20 cellular contexts compared by ENCODE assay signal in genomic region chr14:49966971-49967630, GRCh38.
DNase-seq lines count a peak whose midpoint lies in the region; ATAC-seq, FAIRE-seq and TF ChIP-seq lines count a peak whose summit lies in the region.
"Had no signal": no experiment of that assay in that cellular context is flagged by ENCODE, and none has a peak within 500 bp of the region (broad histone marks: within the 10 kb centered on the region; RNA-seq: fewer than 3 reads in every experiment).

No MANE protein-coding gene starts in this region.

- no peak overlapping the region for H2BK15ac ChIP-seq in IMR-90 (ENCODE audit: low read depth, low read length)

- H3K4me2 ChIP-seq in IMR-90 (ENCODE audit: low read depth, low read length) = no peak overlapping the region
- peak overlapping the region; percentile 40 for H3K4me2 ChIP-seq in smooth muscle cell

- no peak overlapping the region for H2AK9ac ChIP-seq in IMR-90 (replicated peaks; ENCODE audit: low read depth, low read length, poor library complexity)

- no peak overlapping the region for H2BK5ac ChIP-seq in IMR-90 (ENCODE audit: low read depth, low read length, poor library complexity, severe bottlenecking)

- no peaks in the 10 kb centered on the region for H3K9me3 ChIP-seq in IMR-90 (ENCODE audit: control insufficient read depth, insufficient read depth, low read length)
- no peaks in the 10 kb centered on the region for H3K9me3 ChIP-seq in right lobe of liver
- no peaks in the 10 kb centered on the region for H3K9me3 ChIP-seq in smooth muscle cell (replicated peaks; ENCODE audit: low read depth)
- H3K9me3 ChIP-seq: HAP-1, right atrium auricular region had no signal

- 0 out of 4 replicates have a peak overlapping the region, but pooled peaks of 1 of the 2 experiments have one; percentile 5 for H4K8ac ChIP-seq in IMR-90 (ENCODE audit: low read depth in 2 of 2, low read length in 2 of 2)

- H3K27ac ChIP-seq in IMR-90 (ENCODE audit: insufficient read depth, low read length) (no peak overlapping the region), right lobe of liver (peak overlapping the region; percentile 49 to 77 (median 75)), smooth muscle cell (ENCODE audit: low read depth) (peak overlapping the region; percentile 41)
- H3K27ac ChIP-seq: right atrium auricular region, SK-N-MC had no signal

- peaks cover 14% of the 10 kb centered on the region for H3K9me1 ChIP-seq in IMR-90 (ENCODE audit: insufficient read depth, low read length)

- no peak overlapping the region for H3K27ac Mint-ChIP-seq in activated naive CD4-positive, alpha-beta T cell treated with anti-CD3 and anti-CD28 coated beads for 36 hours
- H3K27ac Mint-ChIP-seq: activated T-helper 2 cell treated with anti-CD3 and anti-CD28 coated beads, Interferon-gamma antibody, Interleukin-2, Interleukin-4, amounts not matched to agents 10 μg/mL and 5 μg/mL and 100 μg/mL, durations not matched to agents 14 hours and 24 hours and 36 hours had no signal

- no TSS peak for BruUV-seq in IMR-90 (replicated peaks; lab: Mats Ljungman, UMichigan)

- WGBS in IMR-90 (ENCODE audit: extremely low coverage in 2 of 2, insufficient read length in 1 of 2), 2 experiments = 100% methylated on average over 2 of the region's 11 CpGs; no CpG with 5 or more reads in 1 of the 2 experiments
- 80% methylated on average over 11 of the region's 11 CpGs for WGBS in right lobe of liver (ENCODE audit: insufficient coverage, low coverage, low lambda C conversion rate, missing lambda C conversion rate)
- 94% methylated on average over 11 of the region's 11 CpGs for WGBS in smooth muscle cell (ENCODE audit: low lambda C conversion rate)

- no peak overlapping the region for H4K5ac ChIP-seq in IMR-90 (ENCODE audit: low read depth, low read length)

- H3K9ac ChIP-seq in IMR-90 (ENCODE audit: low read depth, low read length) (no peak overlapping the region), smooth muscle cell (ENCODE audit: low read depth) (no peak overlapping the region)

- H3K4me1 ChIP-seq in IMR-90 (ENCODE audit: control insufficient read depth, insufficient read depth, low read length) (peaks cover 25% of the 10 kb centered on the region), right lobe of liver (peaks cover 0 to 57% (median 17%) of the 10 kb centered on the region in 4 donors), smooth muscle cell (ENCODE audit: low read depth) (peaks cover 18% of the 10 kb centered on the region)

- H3K36me3 Mint-ChIP-seq in activated naive CD4-positive, alpha-beta T cell treated with anti-CD3 and anti-CD28 coated beads for 36 hours (ENCODE audit: low read depth) = no peaks in the 10 kb centered on the region

- H3K79me2 ChIP-seq in smooth muscle cell (ENCODE audit: low read depth) = no peaks in the 10 kb centered on the region

- H3K4me3 ChIP-seq in IMR-90 (ENCODE audit: insufficient read depth, low read depth, low read length) = no peak overlapping the region
- no peak overlapping the region for H3K4me3 ChIP-seq in bronchial epithelial cell (ENCODE audit: low read depth, low read length)
- H3K4me3 ChIP-seq in right lobe of liver = no peak overlapping the region
- no peak overlapping the region for H3K4me3 ChIP-seq in smooth muscle cell
- H3K4me3 ChIP-seq in H7 (ENCODE audit: insufficient read depth, low read depth, low read length) = no peak overlapping the region
- H3K4me3 ChIP-seq: HAP-1, right atrium auricular region, SK-N-MC had no signal

- peak overlapping the region; percentile 24 for H2BK20ac ChIP-seq in IMR-90 (ENCODE audit: low read depth, low read length)

- ATAC-seq in IMR-90 (ENCODE audit: low read depth) (no peak), right lobe of liver (no peak), GM19397 (IDR thresholded peaks at IDR 0.05; ENCODE audit: unreplicated experiment) (no peak)

- CTCF ChIA-PET in IMR-90 (lab: Yijun Ruan, JAX) = interaction anchor here (0.6 kb wide), 1 partner anchor 103 kb away, joined by 5 read pairs; no protein-coding TSS in a partner anchor
- CTCF ChIA-PET in activated naive CD4-positive, alpha-beta T cell treated with anti-CD3 and anti-CD28 coated beads for 36 hours (lab: Charles Lee) = interaction anchor here (1.3 kb wide), 1 partner anchor 10 kb away, joined by 4 read pairs; no protein-coding TSS in a partner anchor

- H4K20me1 ChIP-seq in IMR-90 (ENCODE audit: insufficient read depth, low read length) = no peaks in the 10 kb centered on the region
- H4K20me1 ChIP-seq in smooth muscle cell (ENCODE audit: low read depth) = no peaks in the 10 kb centered on the region

- no peak for FAIRE-seq in bronchial epithelial cell (lab: Jason Lieb, UNC)
- FAIRE-seq: urothelium cell line had no signal

- no peak overlapping the region; the same call in 1 of the 2 replicates for H3K14ac ChIP-seq in IMR-90 (replicated peaks; ENCODE audit: low read depth, low read length)

- TF ChIP-seq POLR2A in IMR-90 (IDR thresholded peaks at IDR 0.05; ENCODE audit: low read depth, low read length) = no peak
- TF ChIP-seq POLR2A in right lobe of liver (IDR thresholded peaks at IDR 0.05) = no peak

- no peaks in the 10 kb centered on the region for H3K27me3 Mint-ChIP-seq in activated naive CD4-positive, alpha-beta T cell treated with anti-CD3 and anti-CD28 coated beads for 36 hours (ENCODE audit: low read depth)
- H3K27me3 Mint-ChIP-seq: central memory CD8-positive, alpha-beta T cell had no signal

- no peak for TF ChIP-seq RAD21 in IMR-90 (IDR thresholded peaks at IDR 0.05; ENCODE audit: low read length)

- dilution Hi-C loops in IMR-90 (cut with HindIII; ENCODE audit: low sequenced_read_pairs, unreplicated experiment) = no loop called here

- in situ Hi-C loops in IMR-90 (cut with MboI; ENCODE audit: low sequenced_read_pairs) = no loop called here

- H3K27me3 ChIP-seq in IMR-90 (ENCODE audit: control insufficient read depth, insufficient read depth, low read length) (no peaks in the 10 kb centered on the region), bronchial epithelial cell (ENCODE audit: control insufficient read depth, insufficient read depth, low read length) (no peaks in the 10 kb centered on the region), right lobe of liver (no peaks in the 10 kb centered on the region), smooth muscle cell (ENCODE audit: low read depth) (no peaks in the 10 kb centered on the region), H7 (ENCODE audit: control insufficient read depth, insufficient read depth, low read length) (no peaks in the 10 kb centered on the region)
- H3K27me3 ChIP-seq: right atrium auricular region had no signal

- no peaks in the 10 kb centered on the region for H3K36me3 ChIP-seq in IMR-90 (ENCODE audit: control insufficient read depth, insufficient read depth, low read length)
- H3K36me3 ChIP-seq in bronchial epithelial cell (ENCODE audit: control insufficient read depth, insufficient read depth, low read length) = no peaks in the 10 kb centered on the region
- no peaks in the 10 kb centered on the region for H3K36me3 ChIP-seq in right lobe of liver
- H3K36me3 ChIP-seq in smooth muscle cell (ENCODE audit: low read depth) = no peaks in the 10 kb centered on the region
- no peaks in the 10 kb centered on the region for H3K36me3 ChIP-seq in H7 (replicated peaks; ENCODE audit: control insufficient read depth, insufficient read depth, low read length)
- H3K36me3 ChIP-seq: HAP-1, right atrium auricular region had no signal

- no peak overlapping the region for H3K56ac ChIP-seq in IMR-90 (ENCODE audit: extremely low read depth, insufficient read depth, low read length)

- peaks cover 40% of the 10 kb centered on the region for H3K4me1 Mint-ChIP-seq in activated naive CD4-positive, alpha-beta T cell treated with anti-CD3 and anti-CD28 coated beads for 36 hours (ENCODE audit: low read depth)

- TF ChIP-seq CTCF in IMR-90 (conservative IDR thresholded peaks at IDR 0.05; ENCODE audit: low read depth, low read length) (no peak), bronchial epithelial cell (IDR thresholded peaks at IDR 0.05; ENCODE audit: insufficient read depth, low read length, severe bottlenecking) (no peak), right lobe of liver (IDR thresholded peaks at IDR 0.05) (no peak), smooth muscle cell (IDR thresholded peaks at IDR 0.05; ENCODE audit: borderline replicate concordance, insufficient read depth, poor library complexity, severe bottlenecking) (no peak)

- intact Hi-C loops in IMR-90 (cut with micrococcal nuclease) = no loop called here
- intact Hi-C loops in right lobe of liver (cut with DNase I) = no loop called here
- intact Hi-C loops in activated naive CD4-positive, alpha-beta T cell treated with anti-CD3 and anti-CD28 coated beads for 36 hours (cut with micrococcal nuclease) = no loop called here

- H3K23ac ChIP-seq in IMR-90 (ENCODE audit: low read depth, low read length) = no peak overlapping the region

- H4K91ac ChIP-seq in IMR-90 (ENCODE audit: insufficient read depth, low read depth, low read length) = peak overlapping the region; percentile 38; the same call in 1 of the 2 replicates

- POLR2A ChIA-PET in IMR-90 (lab: Charles Lee; ENCODE audit: unreplicated experiment) = no interaction called here

- H2AFZ ChIP-seq in IMR-90 (replicated peaks; ENCODE audit: low read length, poor library complexity) (no peak overlapping the region), smooth muscle cell (ENCODE audit: low read depth) (no peak overlapping the region)

- 0 out of 4 replicates have a peak, but pooled peaks cover 0 to 14% of the 10 kb centered on the region in 2 experiments for H3K79me1 ChIP-seq in IMR-90 (ENCODE audit: low read depth in 1 of 2, low read length in 2 of 2)

- DNase-seq in IMR-90 (peak; percentile 30), bronchial epithelial cell (ENCODE audit: low read depth) (peak; percentile 38), right lobe of liver (no peak), smooth muscle cell (lab: John Stamatoyannopoulos, UW; ENCODE audit: unreplicated experiment) (no peak), H7 (no peak), SK-N-DZ (ENCODE audit: low spot score) (no peak)
- no peak for DNase-seq in activated naive CD4-positive, alpha-beta T cell treated with anti-CD3 and anti-CD28 coated beads for 36 hours
- DNase-seq: activated CD4-positive, alpha-beta T cell treated with anti-CD3 and anti-CD28 coated beads for 1 hour; COR-L47; effector memory CD4-positive, alpha-beta T cell; NCI-H2029 treated with DMSO at 0.1 percent for 48 hours; NCI-H524; T1000 had no signal

- H3K9me3 Mint-ChIP-seq in activated naive CD4-positive, alpha-beta T cell treated with anti-CD3 and anti-CD28 coated beads for 36 hours = no peaks in the 10 kb centered on the region
- H3K9me3 Mint-ChIP-seq: activated T-helper 2 cell treated with anti-CD3 and anti-CD28 coated beads, Interferon-gamma antibody, Interleukin-2, Interleukin-4, amounts not matched to agents 10 μg/mL and 5 μg/mL and 100 μg/mL, durations not matched to agents 14 hours and 24 hours and 36 hours; central memory CD8-positive, alpha-beta T cell had no signal

- no peak overlapping the region for H3K4me3 Mint-ChIP-seq in activated naive CD4-positive, alpha-beta T cell treated with anti-CD3 and anti-CD28 coated beads for 36 hours
- H3K4me3 Mint-ChIP-seq: central memory CD8-positive, alpha-beta T cell had no signal

- H3K4ac ChIP-seq in IMR-90 (ENCODE audit: low read depth, low read length) = 0 out of 2 replicates have a peak overlapping the region, but pooled peaks have one; percentile 21

- peaks cover 9% of the 10 kb centered on the region for H3F3A ChIP-seq in smooth muscle cell (ENCODE audit: low read depth)

- no peak overlapping the region for H2AK5ac ChIP-seq in IMR-90 (ENCODE audit: low read depth, low read length)

- no peak overlapping the region for H3K18ac ChIP-seq in IMR-90 (ENCODE audit: low read depth, low read length)

- peak overlapping the region; percentile 26; the same call in 1 of the 2 replicates for H2BK120ac ChIP-seq in IMR-90 (ENCODE audit: low read depth, low read length)

Comparison
In these comparisons a context has a peak if more than half of its experiments do, and no peak if none do; other contexts are left out.
1. DNase-seq: peak in IMR-90 (single experiment) and bronchial epithelial cell (single experiment); none in right lobe of liver (0 of 3), smooth muscle cell (single experiment), H7 (single experiment), SK-N-DZ (single experiment) and activated naive CD4-positive, alpha-beta T cell treated with anti-CD3 and anti-CD28 coated beads for 36 hours (single experiment).